Comparison of ENCODE assay signal across 11 cellular contexts in the genomic region with DNA sequence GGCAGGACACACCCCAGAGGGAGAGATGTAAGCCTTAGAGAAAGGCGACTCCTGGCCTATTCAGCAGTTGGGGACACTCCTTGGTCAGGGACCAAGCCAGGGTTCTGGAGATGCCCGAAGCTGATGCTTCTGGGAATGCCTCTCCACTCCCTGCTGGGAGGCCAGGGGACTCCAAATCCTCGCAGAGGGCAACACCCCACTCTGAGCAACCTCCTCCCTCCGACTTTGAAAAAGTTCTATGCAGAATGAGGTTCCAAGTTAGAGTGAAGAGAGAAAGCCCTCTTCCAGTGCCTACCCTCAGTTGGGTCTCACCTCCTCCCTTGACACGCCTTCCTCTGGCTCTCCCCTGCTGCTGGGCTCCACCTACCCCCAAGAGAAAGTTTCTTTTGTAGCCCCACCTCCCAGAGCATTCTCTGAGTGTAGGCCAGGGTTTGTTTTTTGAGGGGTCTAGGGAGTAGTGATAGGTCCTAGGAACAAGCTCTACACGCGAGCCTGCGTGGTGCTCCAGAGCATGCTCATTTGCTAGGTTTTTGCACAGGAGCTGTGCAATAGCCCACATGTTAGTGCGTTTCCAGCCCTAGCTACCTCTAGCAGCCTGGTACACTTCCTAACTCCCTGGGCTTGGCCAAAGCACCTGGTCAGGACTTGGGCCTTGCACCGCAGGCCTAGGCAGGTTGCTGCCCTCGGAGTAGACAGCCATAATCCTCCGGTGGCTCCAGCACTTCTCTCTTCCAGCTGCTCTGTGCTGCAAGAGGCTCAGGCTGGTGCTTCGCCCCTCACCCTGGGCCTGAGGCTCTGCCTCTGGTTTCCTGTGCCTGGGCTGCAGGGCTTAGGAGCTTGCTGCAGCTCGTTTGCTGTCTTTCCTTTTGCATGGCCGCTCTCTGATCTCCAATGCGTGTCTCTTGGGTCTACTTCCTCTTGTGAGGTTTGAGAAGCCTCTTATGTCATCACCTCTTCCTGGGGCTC. TPM values are rescaled to one million over a fixed set of nuclear protein-coding genes. Genes with fewer than 3 reads are reported as not detected.
DNase-seq lines count a peak whose midpoint lies in the region; ATAC-seq, FAIRE-seq and TF ChIP-seq lines count a peak whose summit lies in the region.
"Had no signal": no experiment of that assay in that cellular context is flagged by ENCODE, and none has a peak within 500 bp of the region (broad histone marks: within the 10 kb centered on the region; RNA-seq: fewer than 3 reads in every experiment).

No MANE protein-coding gene starts in this region.

- H3K56ac ChIP-seq in H1 (replicated peaks; ENCODE audit: insufficient read length, low read depth, low read length) = no peak overlapping the region

- H4K8ac ChIP-seq in H1 (ENCODE audit: extremely low read depth, insufficient read depth, low read length) = peak overlapping the region; percentile 62

- TF ChIP-seq EP300 in H1 (IDR thresholded peaks at IDR 0.05; ENCODE audit: borderline replicate concordance in 1 of 2, low read depth in 2 of 2, low read length in 2 of 2) = no peak
- TF ChIP-seq EP300 in SK-N-SH (IDR thresholded peaks at IDR 0.05; ENCODE audit: borderline replicate concordance in 1 of 2, low read depth in 1 of 2, low read length in 1 of 2) = no peak

- CTCF ChIA-PET in H1 (lab: Charles Lee; ENCODE audit: partially characterized antibody) (interaction anchor here (0.7 to 11.8 kb wide), 36 partner anchors 8 to 276 kb away, joined by 3 to 290 read pairs (median 7); a partner anchor contains a TSS), SK-N-SH (lab: Yijun Ruan, JAX) (interaction anchor here (0.6 to 19.7 kb wide), 16 partner anchors 9 to 1802 kb away, joined by 3 to 495 read pairs (median 5); a partner anchor contains a TSS)

- peak overlapping the region; percentile 63 for H2BK15ac ChIP-seq in H1 (ENCODE audit: low read length)

- no peak for FAIRE-seq in H1 (lab: Jason Lieb, UNC)
- FAIRE-seq: endometrium had no signal

- no peak for TF ChIP-seq CTCF in H1 (IDR thresholded peaks at IDR 0.05; ENCODE audit: control extremely low read depth in 1 of 3, insufficient read depth in 1 of 3, low read depth in 1 of 3, low read length in 3 of 3)
- TF ChIP-seq CTCF in upper lobe of right lung (IDR thresholded peaks at IDR 0.05) = no peak
- no peak for TF ChIP-seq CTCF in SK-N-SH (IDR thresholded peaks at IDR 0.05)

- H2BK12ac ChIP-seq in H1 (ENCODE audit: low read depth, low read length) = peak overlapping the region; percentile 75; the same call in 1 of the 2 replicates

- H3K9me3 ChIP-seq in H1 (ENCODE audit: insufficient read depth in 2 of 2, low read depth in 1 of 2, low read length in 1 of 2) (no peaks in the 10 kb centered on the region; a peak in 1 of 4 replicates), upper lobe of right lung (no peaks in the 10 kb centered on the region), SK-N-SH (no peaks in the 10 kb centered on the region)

- no peaks in the 10 kb centered on the region for H4K20me1 ChIP-seq in H1 (replicated peaks in 1 of 2; ENCODE audit: control insufficient read depth in 1 of 2, insufficient read depth in 2 of 2, low read length in 2 of 2)
- no peaks in the 10 kb centered on the region for H4K20me1 ChIP-seq in SK-N-SH (ENCODE audit: insufficient read depth)

- WGBS in H1 (ENCODE audit: extremely low coverage in 1 of 2, insufficient coverage in 1 of 2, insufficient read length in 1 of 2, insufficient replicate concordance in 2 of 2, low coverage in 1 of 2, low lambda C conversion rate in 2 of 2, missing lambda C conversion rate in 1 of 2), 2 experiments = 89% methylated on average over 15 of the region's 16 CpGs; no CpG with 5 or more reads in 1 of the 2 experiments
- WGBS in SK-N-SH (ENCODE audit: low lambda C conversion rate) = 68% methylated on average over 9 of the region's 16 CpGs

- peak overlapping the region; percentile 31 for H2BK120ac ChIP-seq in H1 (replicated peaks; ENCODE audit: low read depth, low read length)

- no peak for TF ChIP-seq RAD21 in H1 (IDR thresholded peaks at IDR 0.05 in 1 of 2, conservative IDR thresholded peaks at IDR 0.05 in 1 of 2; ENCODE audit: low read depth in 2 of 2, low read length in 2 of 2)
- no peak for TF ChIP-seq RAD21 in SK-N-SH (IDR thresholded peaks at IDR 0.05; ENCODE audit: low read length)

- H3K4me1 ChIP-seq in H1 (replicated peaks in 1 of 4; ENCODE audit: control insufficient read depth in 3 of 4, insufficient read depth in 4 of 4, low read length in 3 of 4) = peaks cover 0 to 11% (median 3%) of the 10 kb centered on the region in 4 experiments; a peak in 5 of 7 replicates
- H3K4me1 ChIP-seq in upper lobe of right lung = no peaks in the 10 kb centered on the region
- H3K4me1 ChIP-seq in SK-N-SH (ENCODE audit: control insufficient read depth in 1 of 2, insufficient read depth in 2 of 2, low read depth in 1 of 2, low read length in 1 of 2) = peaks cover 0 to 6% of the 10 kb centered on the region in 2 experiments; a peak in 3 of 4 replicates

- POLR2A ChIA-PET in H1 (lab: Charles Lee; ENCODE audit: partially characterized antibody) = interaction anchor here (0.6 to 1.5 kb wide), 8 partner anchors 9 to 1466 kb away, joined by 3 to 6 read pairs (median 4); a partner anchor contains a TSS
- POLR2A ChIA-PET in SK-N-SH (lab: Yijun Ruan, JAX) = no interaction called here

- H3K36me3 ChIP-seq in H1 (ENCODE audit: control insufficient read depth in 2 of 4, insufficient read depth in 4 of 4, low read length in 3 of 4) = no peaks in the 10 kb centered on the region
- no peaks in the 10 kb centered on the region for H3K36me3 ChIP-seq in upper lobe of right lung
- H3K36me3 ChIP-seq in SK-N-SH (replicated peaks in 1 of 2; ENCODE audit: control insufficient read depth in 1 of 2, insufficient read depth in 2 of 2, low read length in 1 of 2) = no peaks in the 10 kb centered on the region

- DNase-seq in stimulated activated CD4-positive, alpha-beta T cell treated with anti-CD3 and anti-CD28 coated beads, Interleukin-12 subunit alpha, Interleukin-12 subunit beta, amount 100 ng/mL, for 4 hours = peak; percentile 24
- DNase-seq in stimulated activated CD4-positive, alpha-beta T cell treated with anti-CD3 and anti-CD28 coated beads, Interleukin-4, amount 100 ng/mL, for 4 hours = no peak
- DNase-seq in UCSD-AML1 (lab: John Stamatoyannopoulos, UW; ENCODE audit: unreplicated experiment) = peak; percentile 74
- no peak for DNase-seq in H1 (ENCODE audit: low read depth in 1 of 2, low spot score in 2 of 2)
- no peak for DNase-seq in upper lobe of right lung
- DNase-seq in HuH-7 (ENCODE audit: low spot score) = no peak
- DNase-seq in SK-N-SH = no peak
- DNase-seq: left colon, NCI-H446 treated with DMSO at 0.1 percent for 48 hours had no signal

- no peaks in the 10 kb centered on the region for H3F3A ChIP-seq in SK-N-SH (replicated peaks; ENCODE audit: insufficient read depth)

- intact Hi-C loops in upper lobe of right lung (cut with DNase I) = loop anchor here (2.0 kb wide), 1 partner anchor 67 kb away; no protein-coding TSS in a partner anchor

- no peak overlapping the region for H3K4me3 ChIP-seq in H1 (ENCODE audit: extremely low read depth in 1 of 4, insufficient read depth in 2 of 4, low read depth in 3 of 4, low read length in 4 of 4)
- H3K4me3 ChIP-seq in upper lobe of right lung = no peak overlapping the region
- H3K4me3 ChIP-seq in SK-N-SH (ENCODE audit: low read depth in 2 of 2, low read length in 1 of 2) = no peak overlapping the region

- no peak for TF ChIP-seq POLR2A in H1 (IDR thresholded peaks at IDR 0.05; ENCODE audit: control extremely low read depth in 1 of 2, low read depth in 2 of 2, low read length in 2 of 2)

- no peaks in the 10 kb centered on the region for H3K23me2 ChIP-seq in H1 (ENCODE audit: low read depth, low read length)

- H3K4ac ChIP-seq in H1 (replicated peaks; ENCODE audit: insufficient read length, low read depth, low read length) = peak overlapping the region; percentile 23

- no peaks in the 10 kb centered on the region for H3K79me2 ChIP-seq in H1 (ENCODE audit: control insufficient read depth in 1 of 2, insufficient read depth in 2 of 2, low read length in 2 of 2)
- H3K79me2 ChIP-seq in SK-N-SH (ENCODE audit: insufficient read depth) = no peaks in the 10 kb centered on the region

- H2BK20ac ChIP-seq in H1 (ENCODE audit: low read length) = no peak overlapping the region

- no peak overlapping the region for H3K14ac ChIP-seq in H1 (ENCODE audit: insufficient read length)

- H3K23ac ChIP-seq in H1 (ENCODE audit: insufficient read length) = no peak overlapping the region

- H3K27ac ChIP-seq in H1 (ENCODE audit: low read depth, low read length) (no peak overlapping the region), upper lobe of right lung (peak overlapping the region; percentile 60), SK-N-SH (ENCODE audit: low read depth in 2 of 2, low read length in 1 of 2) (no peak overlapping the region)

- H3K18ac ChIP-seq in H1 (ENCODE audit: extremely low read depth, low read length) = 0 out of 2 replicates have a peak overlapping the region, but pooled peaks have one; percentile 25

- H4K91ac ChIP-seq in H1 (replicated peaks; ENCODE audit: insufficient read length, low read length) = peak overlapping the region; percentile 34

- H3K27me3 ChIP-seq in H1 (replicated peaks in 1 of 4; ENCODE audit: control insufficient read depth in 3 of 4, extremely low read depth in 1 of 4, insufficient read depth in 3 of 4, low read length in 3 of 4) (no peaks in the 10 kb centered on the region), upper lobe of right lung (no peaks in the 10 kb centered on the region), SK-N-SH (ENCODE audit: insufficient read depth) (no peaks in the 10 kb centered on the region; the same call in 1 of the 2 replicates)

- H2BK5ac ChIP-seq in H1 (ENCODE audit: low read depth, low read length) = peak overlapping the region; percentile 15; the same call in 1 of the 2 replicates

- peak overlapping the region; percentile 43; the same call in 1 of the 2 replicates for H2AFZ ChIP-seq in H1 (ENCODE audit: low read length)
- H2AFZ ChIP-seq in SK-N-SH (ENCODE audit: low read depth) = no peak overlapping the region

- ATAC-seq in upper lobe of right lung (peak; percentile 2), GM18517 (IDR thresholded peaks at IDR 0.05; ENCODE audit: unreplicated experiment) (no peak)

- no peak overlapping the region for H4K5ac ChIP-seq in H1 (ENCODE audit: insufficient read length, low read depth, low read length)

- H3K9me2 ChIP-seq in SK-N-SH = no peaks in the 10 kb centered on the region

- H3K9ac ChIP-seq in H1 (replicated peaks in 1 of 4; ENCODE audit: extremely low read depth in 1 of 4, low read depth in 3 of 4, low read length in 3 of 4) (no peak overlapping the region), SK-N-SH (no peak overlapping the region)

- no peak overlapping the region for H2AK5ac ChIP-seq in H1 (ENCODE audit: low read depth, low read length)

- H3K4me2 ChIP-seq in H1 (ENCODE audit: insufficient read depth in 1 of 2, low read depth in 2 of 2, low read length in 2 of 2) (no peak overlapping the region), SK-N-SH (no peak overlapping the region)

- no peaks in the 10 kb centered on the region for H3K79me1 ChIP-seq in H1 (ENCODE audit: low read depth, low read length)

RNA-seq across cellular contexts. Expression of a gene that starts 0.6 kb away (rescaled TPM):
- not detected in 2 replicates for total RNA-seq in H1 (2021; fragmentation: NEBNext Ultra II Directional; extraction: Animal tissue kit (Norgen Biotek cat#: 25700))
- 0.05 and 0.06 TPM in 2 replicates for polyA plus RNA-seq in H1 (2011; rRNA removed)
- polyA plus RNA-seq in H1 (2011; cell fraction: cytosol; rRNA removed) = 0.04 TPM
- polyA plus RNA-seq in H1 (2011; cell fraction: nucleus; rRNA removed) = not detected
- polyA plus RNA-seq in H1 (2012, experiment 1 of 2) = not detected in 4 replicates
- polyA plus RNA-seq in H1 (2012, experiment 2 of 2) = not detected
- polyA plus RNA-seq in H1 (2013, experiment 1 of 2) = 0.02 TPM
- not detected for polyA plus RNA-seq in H1 (2013, experiment 2 of 2)
- 0.10 TPM in 1 of 2 replicates, not detected in the other for polyA minus RNA-seq in H1 (2011; rRNA and poly(A)+ RNA removed)
- not detected for polyA minus RNA-seq in H1 (2011; cell fraction: cytosol; rRNA and poly(A)+ RNA removed)
- polyA minus RNA-seq in H1 (2011; cell fraction: nucleus; rRNA and poly(A)+ RNA removed) = not detected
- not detected for total RNA-seq in upper lobe of right lung
- polyA plus RNA-seq in SK-N-SH (2012; rRNA removed) = not detected in 2 replicates
- not detected in 2 replicates for polyA plus RNA-seq in SK-N-SH (2012; cell fraction: cytosol; rRNA removed)
- polyA plus RNA-seq in SK-N-SH (2012; cell fraction: nucleus; rRNA removed) = not detected in 2 replicates
- total RNA-seq: left colon had no signal

RNA-seq across cellular contexts. Expression of a gene that starts 14.9 kb away (rescaled TPM):
- not detected in 2 replicates for total RNA-seq in H1 (2021; fragmentation: NEBNext Ultra II Directional; extraction: Animal tissue kit (Norgen Biotek cat#: 25700))
- polyA plus RNA-seq in H1 (2011; rRNA removed) (0.03 and 0.06 TPM in 2 replicates), SK-N-SH (2012; rRNA removed) (not detected in 2 replicates)
- not detected for polyA plus RNA-seq in H1 (2011; cell fraction: cytosol; rRNA removed)
- 0.17 TPM for polyA plus RNA-seq in H1 (2011; cell fraction: nucleus; rRNA removed)
- polyA plus RNA-seq in H1 (2012, experiment 1 of 2) = 0.07 to 0.13 TPM in 2 of 4 replicates, not detected in the others
- polyA plus RNA-seq in H1 (2012, experiment 2 of 2) = not detected
- 0.02 TPM for polyA plus RNA-seq in H1 (2013, experiment 1 of 2)
- polyA plus RNA-seq in H1 (2013, experiment 2 of 2) = 0.02 TPM
- 0.13 TPM in 1 of 2 replicates, not detected in the other for polyA minus RNA-seq in H1 (2011; rRNA and poly(A)+ RNA removed)
- polyA minus RNA-seq in H1 (2011; cell fraction: cytosol; rRNA and poly(A)+ RNA removed) = not detected
- polyA minus RNA-seq in H1 (2011; cell fraction: nucleus; rRNA and poly(A)+ RNA removed) = not detected
- total RNA-seq in upper lobe of right lung = not detected
- not detected in 2 replicates for polyA plus RNA-seq in SK-N-SH (2012; cell fraction: cytosol; rRNA removed)
- polyA plus RNA-seq in SK-N-SH (2012; cell fraction: nucleus; rRNA removed) = not detected in 2 replicates
- total RNA-seq: left colon had no signal

RNA-seq across cellular contexts. Expression of a gene that starts 24.3 kb away (rescaled TPM):
- total RNA-seq in H1 (2021; fragmentation: NEBNext Ultra II Directional; extraction: Animal tissue kit (Norgen Biotek cat#: 25700)) = 78.1 and 91.2 TPM in 2 replicates
- polyA plus RNA-seq in H1 (2011; rRNA removed) (49.8 and 94.0 TPM in 2 replicates), SK-N-SH (2012; rRNA removed) (55.2 and 73.3 TPM in 2 replicates)
- polyA plus RNA-seq in H1 (2011; cell fraction: cytosol; rRNA removed) = 60.3 TPM
- 39.8 TPM for polyA plus RNA-seq in H1 (2011; cell fraction: nucleus; rRNA removed)
- 52.5 to 86.4 TPM (median 81.7 TPM) in 4 replicates for polyA plus RNA-seq in H1 (2012, experiment 1 of 2)
- 22.6 TPM for polyA plus RNA-seq in H1 (2012, experiment 2 of 2)
- 32.8 TPM for polyA plus RNA-seq in H1 (2013, experiment 1 of 2)
- 35.7 TPM for polyA plus RNA-seq in H1 (2013, experiment 2 of 2)
- 92.8 and 117 TPM in 2 replicates for polyA minus RNA-seq in H1 (2011; rRNA and poly(A)+ RNA removed)
- polyA minus RNA-seq in H1 (2011; cell fraction: cytosol; rRNA and poly(A)+ RNA removed) = 28.5 TPM
- polyA minus RNA-seq in H1 (2011; cell fraction: nucleus; rRNA and poly(A)+ RNA removed) = 34.4 TPM
- total RNA-seq in upper lobe of right lung = 55.3 TPM
- 58.8 and 59.3 TPM in 2 replicates for polyA plus RNA-seq in SK-N-SH (2012; cell fraction: cytosol; rRNA removed)
- polyA plus RNA-seq in SK-N-SH (2012; cell fraction: nucleus; rRNA removed) = 28.4 and 47.1 TPM in 2 replicates

RNA-seq across cellular contexts. Expression of a gene that starts 24.7 kb away (rescaled TPM):
- total RNA-seq in H1 (2021; fragmentation: NEBNext Ultra II Directional; extraction: Animal tissue kit (Norgen Biotek cat#: 25700)) = 233 and 237 TPM in 2 replicates
- 132 and 153 TPM in 2 replicates for polyA plus RNA-seq in H1 (2011; rRNA removed)
- polyA plus RNA-seq in H1 (2011; cell fraction: cytosol; rRNA removed) = 184 TPM
- polyA plus RNA-seq in H1 (2011; cell fraction: nucleus; rRNA removed) = 411 TPM
- polyA plus RNA-seq in H1 (2012, experiment 1 of 2) = 220 to 270 TPM (median 242 TPM) in 4 replicates
- polyA plus RNA-seq in H1 (2012, experiment 2 of 2) = 88.4 TPM
- 173 TPM for polyA plus RNA-seq in H1 (2013, experiment 1 of 2)
- 154 TPM for polyA plus RNA-seq in H1 (2013, experiment 2 of 2)
- polyA minus RNA-seq in H1 (2011; rRNA and poly(A)+ RNA removed) = 167 and 168 TPM in 2 replicates
- polyA minus RNA-seq in H1 (2011; cell fraction: cytosol; rRNA and poly(A)+ RNA removed) = 126 TPM
- polyA minus RNA-seq in H1 (2011; cell fraction: nucleus; rRNA and poly(A)+ RNA removed) = 251 TPM
- 161 TPM for total RNA-seq in upper lobe of right lung
- polyA plus RNA-seq in SK-N-SH (2012; rRNA removed) = 159 and 195 TPM in 2 replicates
- polyA plus RNA-seq in SK-N-SH (2012; cell fraction: cytosol; rRNA removed) = 67.5 and 71.7 TPM in 2 replicates
- polyA plus RNA-seq in SK-N-SH (2012; cell fraction: nucleus; rRNA removed) = 543 and 819 TPM in 2 replicates

Comparison
In these comparisons a context has a peak if more than half of its experiments do, and no peak if none do; other contexts are left out.
1. DNase-seq: peak in stimulated activated CD4-positive, alpha-beta T cell treated with anti-CD3 and anti-CD28 coated beads, Interleukin-12 subunit alpha, Interleukin-12 subunit beta, amount 100 ng/mL, for 4 hours (single experiment) and UCSD-AML1 (single experiment); none in stimulated activated CD4-positive, alpha-beta T cell treated with anti-CD3 and anti-CD28 coated beads, Interleukin-4, amount 100 ng/mL, for 4 hours (0 of 2), H1 (0 of 2), upper lobe of right lung (single experiment), HuH-7 (single experiment) and SK-N-SH (single experiment).